ENCODE assay signal across 8 cellular contexts in the genomic region with DNA sequence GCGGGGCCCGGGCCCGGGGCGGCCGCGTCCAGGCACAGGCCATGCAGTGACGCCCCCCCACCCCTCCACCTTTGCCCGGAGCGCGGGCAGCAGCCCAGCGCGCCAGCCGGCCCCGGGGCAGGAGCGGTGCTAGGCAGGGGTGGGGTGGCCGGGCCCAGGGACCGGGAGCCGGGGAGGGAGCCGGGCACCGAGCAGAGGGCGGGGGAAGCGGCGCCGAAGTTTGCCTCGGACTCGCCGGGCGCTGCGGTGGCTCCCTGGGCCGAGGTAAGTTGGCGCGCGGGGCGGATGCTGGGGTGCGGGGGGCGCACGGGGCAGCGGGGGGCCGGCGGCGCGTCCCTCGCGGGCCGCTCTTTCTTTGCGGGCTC. TPM values are rescaled to one million over a fixed set of nuclear protein-coding genes. Genes with fewer than 3 reads are reported as not detected.
DNase-seq lines count a peak whose midpoint lies in the region; ATAC-seq and TF ChIP-seq lines count a peak whose summit lies in the region.

No MANE protein-coding gene starts in this region.

- peak; percentile 38 for ATAC-seq in HG03521 (IDR thresholded peaks at IDR 0.05; ENCODE audit: unreplicated experiment)
- peak; percentile 29 to 35 for ATAC-seq in naive thymus-derived CD8-positive, alpha-beta T cell

- H3K9ac ChIP-seq in endodermal cell (ENCODE audit: extremely low read depth, low read length, poor library complexity, severe bottlenecking) = peak overlapping the region; percentile 89

- peaks cover 37% of the 10 kb centered on the region for H3K4me1 Mint-ChIP-seq in endodermal cell
- H3K4me1 Mint-ChIP-seq in naive thymus-derived CD8-positive, alpha-beta T cell = peaks cover 2 to 13% (median 6%) of the 10 kb centered on the region in 4 donors

- WGBS in endodermal cell (ENCODE audit: insufficient coverage in 1 of 2, insufficient read length in 1 of 2), 2 experiments = 0% methylated on average over 3 to 46 of the region's 46 CpGs

- peak overlapping the region; percentile 93 for H3K27ac ChIP-seq in endodermal cell (ENCODE audit: low read depth, low read length)

- H3K4me3 Mint-ChIP-seq in endodermal cell = peak overlapping the region; percentile 91
- H3K4me3 Mint-ChIP-seq in naive thymus-derived CD8-positive, alpha-beta T cell = peak overlapping the region in 1 of 10 donors; percentile 71

- no peak overlapping the region for H3K27ac Mint-ChIP-seq in endodermal cell
- H3K27ac Mint-ChIP-seq in naive thymus-derived CD8-positive, alpha-beta T cell = no peak overlapping the region

- H3K27me3 Mint-ChIP-seq in endodermal cell (ENCODE audit: insufficient read depth) = peaks cover 9% of the 10 kb centered on the region
- H3K27me3 Mint-ChIP-seq in naive thymus-derived CD8-positive, alpha-beta T cell = peaks cover 49 to 85% (median 67%) of the 10 kb centered on the region in 5 donors

- H3K27me3 ChIP-seq in endodermal cell (ENCODE audit: control insufficient read depth, insufficient read depth, low read length, poor library complexity, severe bottlenecking) = no peaks in the 10 kb centered on the region

- peaks cover 5% of the 10 kb centered on the region for H3K36me3 ChIP-seq in endodermal cell (ENCODE audit: control insufficient read depth, insufficient read depth, low read length)

- DNase-seq in stimulated activated CD4-positive, alpha-beta T cell treated with anti-CD3 and anti-CD28 coated beads, Interleukin-4, amount 100 ng/mL, for 1 hour = peak; percentile 23
- DNase-seq in stimulated activated CD4-positive, alpha-beta T cell treated with anti-CD3 and anti-CD28 coated beads, Interleukin-2, amount 100 ng/mL, for 48 hours = no peak
- DNase-seq in endodermal cell (no peak), NCI-H2107 treated with DMSO at 0.1 percent for 48 hours (lab: John Stamatoyannopoulos, UW; ENCODE audit: unreplicated experiment) (no peak), DMS 273 (lab: John Stamatoyannopoulos, UW; ENCODE audit: unreplicated experiment) (no peak), AG08395 (ENCODE audit: low spot score) (no peak)
- no peak for DNase-seq in naive thymus-derived CD8-positive, alpha-beta T cell

- peaks cover 2% of the 10 kb centered on the region for H3K9me3 Mint-ChIP-seq in endodermal cell
- peaks cover 0 to 21% (median 5%) of the 10 kb centered on the region in 9 donors for H3K9me3 Mint-ChIP-seq in naive thymus-derived CD8-positive, alpha-beta T cell

- H3K4me3 ChIP-seq in endodermal cell (ENCODE audit: low read length) = peak overlapping the region; percentile 55

- POLR2A ChIA-PET in naive thymus-derived CD8-positive, alpha-beta T cell (lab: Charles Lee) = no interaction called here

- H3K36me3 Mint-ChIP-seq in endodermal cell (ENCODE audit: low read depth) = peaks cover 2% of the 10 kb centered on the region
- H3K36me3 Mint-ChIP-seq in naive thymus-derived CD8-positive, alpha-beta T cell = peaks cover 0 to 8% (median 4%) of the 10 kb centered on the region in 3 donors

- TF ChIP-seq CTCF in endodermal cell (conservative IDR thresholded peaks at IDR 0.05) = no peak

- peaks cover 12% of the 10 kb centered on the region for H3K4me1 ChIP-seq in endodermal cell (ENCODE audit: control insufficient read depth, insufficient read depth, low read length)

- no peaks in the 10 kb centered on the region for H3K9me3 ChIP-seq in endodermal cell (ENCODE audit: control insufficient read depth, low read length)

RNA-seq across cellular contexts. Expression of a gene that starts 0.3 kb away (rescaled TPM):
- 10 to 100 TPM; 76.4 to 94.4 TPM for total RNA-seq in endodermal cell
- 103 TPM for polyA plus RNA-seq in endodermal cell (2013, experiment 1 of 2)
- polyA plus RNA-seq in endodermal cell (2013, experiment 2 of 2) = 109 TPM
- not detected for total RNA-seq in naive thymus-derived CD8-positive, alpha-beta T cell
- polyA plus RNA-seq in naive thymus-derived CD8-positive, alpha-beta T cell = not detected

Comparison
In these comparisons a context has a peak if more than half of its experiments do, and no peak if none do; other contexts are left out.
1. RNA of a gene that starts 0.3 kb away (total RNA-seq): 76.4 to 94.4 TPM in endodermal cell; not detected in naive thymus-derived CD8-positive, alpha-beta T cell; every median in the first group is over 10 times any median in the second.